8 cellular contexts compared by ENCODE assay signal in genomic region chr2:46615555-46616487, GRCh38.
A peak's percentile ranks its signal among the peaks of the same experiment; 100 is the strongest.
DNase-seq lines count a peak whose midpoint lies in the region; ATAC-seq and TF ChIP-seq lines count a peak whose summit lies in the region.

No MANE protein-coding gene starts in this region.

- ATAC-seq in SK-N-SH treated with all-trans-retinoic acid at 6 μM for 48 hours (peak; percentile 31), GM18907 (IDR thresholded peaks at IDR 0.05; ENCODE audit: unreplicated experiment) (no peak)

- TF ChIP-seq CTCF in HFF-Myc (IDR thresholded peaks at IDR 0.05; ENCODE audit: low read depth, low read length, missing control alignments) = no peak

- peak overlapping the region; percentile 93 for H3K4me3 ChIP-seq in HFF-Myc (replicated peaks; ENCODE audit: low read depth, low read length)

- DNase-seq in CD1c-positive myeloid dendritic cell (ENCODE audit: extremely low spot score) = peak; percentile 50
- DNase-seq in HFF-Myc (ENCODE audit: extremely low read depth, low read depth) = no peak
- DNase-seq in central memory CD4-positive, alpha-beta T cell = peak; percentile 8
- peak; percentile 43 for DNase-seq in kidney tubule cell (ENCODE audit: low spot score)
- DNase-seq in stimulated activated CD4-positive, alpha-beta T cell treated with anti-CD3 and anti-CD28 coated beads, Interleukin-4, amount 100 ng/mL, for 1 hour = peak; percentile 25
- DNase-seq in NAMALWA (ENCODE audit: low spot score) = no peak

TF ChIP-seq in SK-N-SH treated with all-trans-retinoic acid at 6 μM for 48 hours, 23 proteins besides CTCF, POLR2A, EP300 and RAD21:
- TF ChIP-seq SNAI2 (CRISPR knock-in tag; IDR thresholded peaks at IDR 0.05) (no peak), TCF4 (CRISPR knock-in tag; IDR thresholded peaks at IDR 0.05; ENCODE audit: borderline replicate concordance) (no peak), ZFP30 (CRISPR knock-in tag; IDR thresholded peaks at IDR 0.05) (no peak), PPARA (CRISPR knock-in tag; IDR thresholded peaks at IDR 0.05; ENCODE audit: borderline replicate concordance) (no peak), RARB (CRISPR knock-in tag; IDR thresholded peaks at IDR 0.05) (no peak), TOX (CRISPR knock-in tag; IDR thresholded peaks at IDR 0.05; ENCODE audit: borderline replicate concordance) (no peak), ZNF8 (CRISPR knock-in tag; IDR thresholded peaks at IDR 0.05) (no peak), OSR1 (CRISPR knock-in tag; IDR thresholded peaks at IDR 0.05) (no peak), ARNTL (CRISPR knock-in tag; IDR thresholded peaks at IDR 0.05; ENCODE audit: borderline replicate concordance, low read depth) (no peak), ZFP3 (CRISPR knock-in tag; IDR thresholded peaks at IDR 0.05) (no peak), ZC3H10 (CRISPR knock-in tag; IDR thresholded peaks at IDR 0.05) (no peak), BACH2 (CRISPR knock-in tag; IDR thresholded peaks at IDR 0.05; ENCODE audit: borderline replicate concordance) (no peak), ESRRG (CRISPR knock-in tag; IDR thresholded peaks at IDR 0.05) (no peak), TSHZ2 (CRISPR knock-in tag; IDR thresholded peaks at IDR 0.05) (no peak), CREB5 (CRISPR knock-in tag; IDR thresholded peaks at IDR 0.05; ENCODE audit: low read depth) (no peak)
- TF ChIP-seq, protein P1, sequence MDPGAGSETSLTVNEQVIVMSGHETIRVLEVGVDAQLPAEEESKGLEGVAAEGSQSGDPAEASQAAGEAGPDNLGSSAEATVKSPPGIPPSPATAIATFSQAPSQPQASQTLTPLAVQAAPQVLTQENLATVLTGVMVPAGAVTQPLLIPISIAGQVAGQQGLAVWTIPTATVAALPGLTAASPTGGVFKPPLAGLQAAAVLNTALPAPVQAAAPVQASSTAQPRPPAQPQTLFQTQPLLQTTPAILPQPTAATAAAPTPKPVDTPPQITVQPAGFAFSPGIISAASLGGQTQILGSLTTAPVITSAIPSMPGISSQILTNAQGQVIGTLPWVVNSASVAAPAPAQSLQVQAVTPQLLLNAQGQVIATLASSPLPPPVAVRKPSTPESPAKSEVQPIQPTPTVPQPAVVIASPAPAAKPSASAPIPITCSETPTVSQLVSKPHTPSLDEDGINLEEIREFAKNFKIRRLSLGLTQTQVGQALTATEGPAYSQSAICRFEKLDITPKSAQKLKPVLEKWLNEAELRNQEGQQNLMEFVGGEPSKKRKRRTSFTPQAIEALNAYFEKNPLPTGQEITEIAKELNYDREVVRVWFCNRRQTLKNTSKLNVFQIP (CRISPR knock-in tag; IDR thresholded peaks at IDR 0.05; ENCODE audit: borderline replicate concordance, low read depth) = no peak
- TF ChIP-seq, protein P2, sequence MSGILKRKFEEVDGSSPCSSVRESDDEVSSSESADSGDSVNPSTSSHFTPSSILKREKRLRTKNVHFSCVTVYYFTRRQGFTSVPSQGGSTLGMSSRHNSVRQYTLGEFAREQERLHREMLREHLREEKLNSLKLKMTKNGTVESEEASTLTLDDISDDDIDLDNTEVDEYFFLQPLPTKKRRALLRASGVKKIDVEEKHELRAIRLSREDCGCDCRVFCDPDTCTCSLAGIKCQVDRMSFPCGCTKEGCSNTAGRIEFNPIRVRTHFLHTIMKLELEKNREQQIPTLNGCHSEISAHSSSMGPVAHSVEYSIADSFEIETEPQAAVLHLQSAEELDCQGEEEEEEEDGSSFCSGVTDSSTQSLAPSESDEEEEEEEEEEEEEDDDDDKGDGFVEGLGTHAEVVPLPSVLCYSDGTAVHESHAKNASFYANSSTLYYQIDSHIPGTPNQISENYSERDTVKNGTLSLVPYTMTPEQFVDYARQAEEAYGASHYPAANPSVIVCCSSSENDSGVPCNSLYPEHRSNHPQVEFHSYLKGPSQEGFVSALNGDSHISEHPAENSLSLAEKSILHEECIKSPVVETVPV (CRISPR knock-in tag; IDR thresholded peaks at IDR 0.05) = no peak

Comparison
In these comparisons a context has a peak if more than half of its experiments do, and no peak if none do; other contexts are left out.
1. DNase-seq: peak in CD1c-positive myeloid dendritic cell (single experiment), central memory CD4-positive, alpha-beta T cell (single experiment), kidney tubule cell (single experiment) and stimulated activated CD4-positive, alpha-beta T cell treated with anti-CD3 and anti-CD28 coated beads, Interleukin-4, amount 100 ng/mL, for 1 hour (single experiment); none in HFF-Myc (single experiment) and NAMALWA (single experiment).